8 cellular contexts compared by ENCODE assay signal in the genomic region with DNA sequence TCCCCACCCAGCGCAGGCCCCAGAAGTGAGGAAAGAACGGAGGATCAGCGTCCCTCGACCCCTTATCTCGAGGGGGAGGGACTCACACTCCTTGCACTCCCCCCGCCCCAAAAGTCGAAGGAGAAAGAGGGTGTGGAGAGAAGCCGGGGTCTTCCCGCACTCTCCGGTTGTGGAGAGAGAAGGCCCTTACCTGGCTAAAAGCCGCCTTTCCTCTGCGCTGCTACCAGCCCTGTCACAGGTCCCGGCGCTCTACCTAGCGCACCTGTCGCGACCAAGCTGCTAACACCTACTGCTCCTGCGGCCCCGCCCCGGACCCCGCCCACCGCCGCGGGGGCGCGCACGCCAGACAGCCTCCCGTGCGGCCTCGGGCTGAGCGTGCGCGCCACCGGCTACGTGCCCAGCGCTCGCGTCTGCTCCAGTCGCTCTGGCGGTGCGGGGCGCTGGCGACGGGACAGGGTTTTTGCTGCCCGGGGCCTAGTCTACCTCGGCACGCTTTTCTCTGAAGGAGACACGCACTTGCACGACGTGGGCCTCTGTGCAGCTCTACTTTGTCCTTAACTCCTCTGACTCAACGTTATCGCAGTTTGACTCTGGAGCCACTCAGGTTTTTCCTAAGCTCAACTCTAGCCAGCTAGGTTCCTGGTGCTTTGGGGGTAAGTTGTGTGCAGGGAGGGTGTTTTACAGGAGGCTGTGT. TPM values are rescaled to one million over a fixed set of nuclear protein-coding genes. Genes with fewer than 3 reads are reported as not detected.
A peak's percentile ranks its signal among the peaks of the same experiment; 100 is the strongest.
DNase-seq lines count a peak whose midpoint lies in the region; ATAC-seq, FAIRE-seq and TF ChIP-seq lines count a peak whose summit lies in the region.

Gene LIMA1 (minus strand): TSS at position 291 of the 694 bp plus-strand sequence. CDS start 34,769 bp downstream, outside the sequence.

- DNase-seq in Daoy (ENCODE audit: low read depth) (peak; percentile 94), H54 (ENCODE audit: insufficient read length, low spot score) (peak; percentile 86), M059J (ENCODE audit: low read depth) (peak; percentile 84), SHP77 treated with DMSO at 0.1 percent for 48 hours (lab: John Stamatoyannopoulos, UW) (peak; percentile 63), fibroblast of the conjunctiva (ENCODE audit: low read depth) (peak; percentile 43), nephron progenitor cell (peak; percentile 90)
- peak; percentile 97 for DNase-seq in activated effector memory CD4-positive, alpha-beta T cell treated with anti-CD3 and anti-CD28 coated beads, Interleukin-2, amount 50 U/mL, for 16 hours
- DNase-seq in stimulated activated naive CD8-positive, alpha-beta T cell treated with anti-CD3 and anti-CD28 coated beads, Interleukin-15, amount 100 ng/mL, for 72 hours, result peak; percentile 89 to 92

- peak; percentile 94 for TF ChIP-seq POLR2A in H54 (IDR thresholded peaks at IDR 0.05; ENCODE audit: low read depth, low read length)

- peak; percentile 99 for ATAC-seq in stimulated activated naive CD8-positive, alpha-beta T cell treated with anti-CD3 and anti-CD28 coated beads, Interleukin-15, amount 100 ng/mL, for 72 hours

- H3K4me1 Mint-ChIP-seq in nephron progenitor cell, result peaks cover 14% of the 10 kb centered on the region
- peaks cover 27% of the 10 kb centered on the region for H3K4me1 Mint-ChIP-seq in stimulated activated naive CD8-positive, alpha-beta T cell treated with anti-CD3 and anti-CD28 coated beads, Interleukin-15, amount 100 ng/mL, for 72 hours

- H3K36me3 Mint-ChIP-seq in nephron progenitor cell (ENCODE audit: low read depth), result peaks cover 4% of the 10 kb centered on the region

- no peaks in the 10 kb centered on the region for H3K9me3 Mint-ChIP-seq in nephron progenitor cell
- H3K9me3 Mint-ChIP-seq in stimulated activated naive CD8-positive, alpha-beta T cell treated with anti-CD3 and anti-CD28 coated beads, Interleukin-15, amount 100 ng/mL, for 72 hours, result no peaks in the 10 kb centered on the region

- FAIRE-seq in H54 (lab: Jason Lieb, UNC), result peak; percentile 76

- no peak for TF ChIP-seq CTCF in nephron progenitor cell (IDR thresholded peaks at IDR 0.05)

- H3K4me3 Mint-ChIP-seq in nephron progenitor cell, result peak within 1 kb of the TSS; percentile 87
- peak within 1 kb of the TSS; percentile 92 to 95 for H3K4me3 Mint-ChIP-seq in stimulated activated naive CD8-positive, alpha-beta T cell treated with anti-CD3 and anti-CD28 coated beads, Interleukin-15, amount 100 ng/mL, for 72 hours

- H3K27me3 Mint-ChIP-seq in nephron progenitor cell (ENCODE audit: low read depth, poor library complexity), result peaks cover 31% of the 10 kb centered on the region
- peaks cover 7% of the 10 kb centered on the region for H3K27me3 Mint-ChIP-seq in stimulated activated naive CD8-positive, alpha-beta T cell treated with anti-CD3 and anti-CD28 coated beads, Interleukin-15, amount 100 ng/mL, for 72 hours

- no peak within 1 kb of the TSS for H3K27ac Mint-ChIP-seq in nephron progenitor cell
- H3K27ac Mint-ChIP-seq in stimulated activated naive CD8-positive, alpha-beta T cell treated with anti-CD3 and anti-CD28 coated beads, Interleukin-15, amount 100 ng/mL, for 72 hours, result peak within 1 kb of the TSS; percentile 59 to 91

RNA-seq across cellular contexts. Expression of gene LIMA1, which starts in this region (rescaled TPM):
- total RNA-seq in Daoy (2014; rRNA removed; shearing (Covaris generic)), result 143 and 166 TPM in 2 replicates
- total RNA-seq in M059J (2014; rRNA removed; shearing (Covaris generic)), result 199 and 240 TPM in 2 replicates

Comparison
In these comparisons a context has a peak if more than half of its experiments do, and no peak if none do; other contexts are left out.
1. Peak in every context shown above with its lines: DNase-seq and ATAC-seq.
2. DNase-seq: peak in every context shown above with its lines; median percentile 97 in activated effector memory CD4-positive, alpha-beta T cell treated with anti-CD3 and anti-CD28 coated beads, Interleukin-2, amount 50 U/mL, for 16 hours; 94 in Daoy; 90 in stimulated activated naive CD8-positive, alpha-beta T cell treated with anti-CD3 and anti-CD28 coated beads, Interleukin-15, amount 100 ng/mL, for 72 hours; 90 in nephron progenitor cell; 86 in H54; 84 in M059J; 63 in SHP77 treated with DMSO at 0.1 percent for 48 hours; 43 in fibroblast of the conjunctiva.